Comparison of ENCODE assay signal across 21 cellular contexts in the genomic region with DNA sequence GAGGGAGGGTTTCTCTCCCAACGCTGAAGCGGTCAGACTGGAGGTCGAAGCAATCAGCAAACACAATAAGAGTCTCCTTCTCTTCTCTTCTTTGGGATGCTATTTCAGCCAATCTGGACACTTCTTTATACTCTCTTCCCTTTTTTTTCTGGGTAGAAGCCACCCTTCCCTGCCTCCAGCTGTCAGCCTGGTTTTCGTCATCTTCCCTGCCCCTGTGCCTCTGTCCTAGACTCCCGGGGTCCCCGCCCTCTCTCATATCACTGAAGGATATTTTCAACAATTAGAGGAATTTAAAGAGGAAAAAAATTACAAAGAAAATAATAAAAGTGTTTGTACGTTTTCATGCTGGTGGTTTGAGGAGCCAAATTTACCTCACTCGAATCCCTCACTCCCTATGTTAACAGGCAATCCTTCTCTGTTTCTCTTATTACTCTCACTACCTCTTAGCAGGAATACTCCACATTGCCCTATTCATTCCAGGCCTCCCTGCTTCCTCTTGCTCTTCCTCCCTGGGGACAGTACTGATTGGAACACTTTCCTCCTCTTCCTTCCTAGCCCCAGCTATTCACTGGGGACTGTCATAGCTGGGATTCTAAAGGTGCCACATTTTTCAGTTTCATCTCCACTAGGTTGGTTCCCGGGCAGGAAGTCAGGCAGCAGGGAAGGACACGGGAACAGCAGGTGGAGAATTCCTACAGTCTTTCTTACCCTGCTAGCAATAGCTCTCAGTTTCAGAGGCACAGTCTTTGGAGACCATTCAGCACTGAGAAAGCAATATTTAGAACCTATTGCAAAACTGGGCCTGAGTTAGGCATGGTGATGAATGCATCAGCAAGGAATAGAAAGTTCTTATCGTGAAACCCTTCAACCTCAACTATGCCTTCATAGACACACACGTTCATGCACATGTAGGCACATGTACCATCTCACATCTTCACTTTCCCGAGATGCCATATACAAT.
"Had no signal": no experiment of that assay in that cellular context is flagged by ENCODE, and none has a peak within 500 bp of the region (broad histone marks: within the 10 kb centered on the region; RNA-seq: fewer than 3 reads in every experiment).

No MANE protein-coding gene starts in this region.

- H3K9me3 Mint-ChIP-seq: activated T-helper 1 cell treated with anti-CD3 and anti-CD28 coated beads, Interleukin-12 subunit alpha, Interleukin-12 subunit beta, Interleukin-2, Interleukin-4 antibody, amounts not matched to agents 30 ng/mL and 10 ng/mL and 1 ng/mL, durations not matched to agents 14 hours and 24 hours and 36 hours; immature natural killer cell had no signal

- DNase-seq: activated CD4-positive, alpha-beta T cell treated with anti-CD3 and anti-CD28 coated beads for 1 hour; activated CD4-positive, alpha-beta T cell treated with anti-CD3 and anti-CD28 coated beads, Interleukin-2, amount 50 U/mL, for 1 hour; activated CD8-positive, alpha-beta T cell treated with anti-CD3 and anti-CD28 coated beads, Interleukin-2, amount 10 ng/mL, durations not matched to agents 7 days and 5 days; activated gamma-delta T cell treated with Interleukin-2 at 50 U/mL for 16 hours; cerebellar nuclear complex; immature natural killer cell; left lung; mammary epithelial cell; spleen; stimulated activated CD4-positive, alpha-beta T cell treated with anti-CD3 and anti-CD28 coated beads, Interleukin-4, amount 100 ng/mL, for 4 hours; stimulated activated naive CD8-positive, alpha-beta T cell treated with anti-CD3 and anti-CD28 coated beads, Interleukin-15, Interleukin-2, amounts not matched to agents 100 U/mL and 50 U/mL, for 24 hours; T-helper 1 cell; upper lobe of right lung had no signal

- H3K4me1 Mint-ChIP-seq: immature natural killer cell had no signal

- H3K4me3 ChIP-seq: ascending aorta, breast epithelium, coronary artery, hepatocyte, left lung, spleen, upper lobe of right lung had no signal

- H3K27ac ChIP-seq: ascending aorta, breast epithelium, coronary artery, epithelial cell of prostate, hepatocyte, left lung, upper lobe of right lung had no signal

- H3K27ac Mint-ChIP-seq: activated CD8-positive, alpha-beta T cell treated with anti-CD3 and anti-CD28 coated beads, Interleukin-2, amount 10 ng/mL, durations not matched to agents 7 days and 5 days; activated naive CD4-positive, alpha-beta T cell treated with anti-CD3 and anti-CD28 coated beads, Interleukin-2, amount 50 U/mL, for 72 hours; activated T-helper 1 cell treated with anti-CD3 and anti-CD28 coated beads, Interleukin-12 subunit alpha, Interleukin-12 subunit beta, Interleukin-2, Interleukin-4 antibody, amounts not matched to agents 30 ng/mL and 10 ng/mL and 1 ng/mL, durations not matched to agents 14 hours and 24 hours and 36 hours; immature natural killer cell; natural killer cell treated with Interleukin-12 subunit alpha and Interleukin-12 subunit beta and Interleukin-15 and Interleukin-18, amount 100 ng/mL, for 72 hours had no signal

- H3K27me3 ChIP-seq: ascending aorta, breast epithelium, hepatocyte, left lung, spleen, upper lobe of right lung had no signal

- H3K4me3 Mint-ChIP-seq: activated CD8-positive, alpha-beta T cell treated with anti-CD3 and anti-CD28 coated beads, Interleukin-2, amount 10 ng/mL, durations not matched to agents 7 days and 5 days; activated T-helper 1 cell treated with anti-CD3 and anti-CD28 coated beads, Interleukin-12 subunit alpha, Interleukin-12 subunit beta, Interleukin-2, Interleukin-4 antibody, amounts not matched to agents 30 ng/mL and 10 ng/mL and 1 ng/mL, durations not matched to agents 14 hours and 24 hours and 36 hours; immature natural killer cell; natural killer cell treated with Interleukin-12 subunit alpha and Interleukin-12 subunit beta and Interleukin-15 and Interleukin-18, amount 100 ng/mL, for 72 hours had no signal

- H3K36me3 Mint-ChIP-seq: activated naive CD4-positive, alpha-beta T cell treated with anti-CD3 and anti-CD28 coated beads, Interleukin-2, amount 50 U/mL, for 72 hours; immature natural killer cell; natural killer cell treated with Interleukin-12 subunit alpha and Interleukin-12 subunit beta and Interleukin-15 and Interleukin-18, amount 100 ng/mL, for 72 hours had no signal

- ATAC-seq: activated CD8-positive, alpha-beta T cell treated with anti-CD3 and anti-CD28 coated beads, Interleukin-2, amount 10 ng/mL, durations not matched to agents 7 days and 5 days; activated naive CD4-positive, alpha-beta T cell treated with anti-CD3 and anti-CD28 coated beads, Interleukin-2, amount 50 U/mL, for 72 hours; left lung; natural killer cell treated with Interleukin-12 subunit alpha and Interleukin-12 subunit beta and Interleukin-15 and Interleukin-18, amount 100 ng/mL, for 72 hours; stimulated activated naive CD8-positive, alpha-beta T cell treated with anti-CD3 and anti-CD28 coated beads, Interleukin-15, Interleukin-2, amounts not matched to agents 100 U/mL and 50 U/mL, for 24 hours; upper lobe of right lung had no signal

- H3K9me3 ChIP-seq: ascending aorta, breast epithelium, left lung, spleen, upper lobe of right lung had no signal

- H3K4me1 ChIP-seq: ascending aorta, breast epithelium, left lung had no signal
